In the genomic region with DNA sequence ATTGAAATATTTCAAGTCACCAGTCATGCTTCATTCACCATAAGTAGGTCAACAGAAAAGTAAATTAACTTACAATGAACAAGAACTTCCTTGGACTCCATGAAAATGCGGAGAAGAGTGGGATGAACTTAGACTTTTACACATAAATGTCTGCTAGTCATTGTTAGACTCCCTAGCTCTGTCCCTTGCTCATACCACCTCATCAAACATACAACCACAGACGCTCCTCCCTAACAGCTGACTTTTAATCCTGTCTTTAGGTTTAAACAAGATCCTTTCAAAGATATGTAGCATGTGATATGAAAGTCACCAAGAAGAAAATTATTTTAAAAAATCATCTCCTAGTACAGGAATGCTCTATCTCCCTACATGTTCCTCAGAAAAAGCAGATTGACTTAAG, we compare ENCODE assay signal across 32 cellular contexts.
"Had no signal": no experiment of that assay in that cellular context is flagged by ENCODE, and none has a peak within 500 bp of the region (broad histone marks: within the 10 kb centered on the region; RNA-seq: fewer than 3 reads in every experiment).

No MANE protein-coding gene starts in this region.

- H3K4me3 Mint-ChIP-seq: activated CD4-positive, alpha-beta memory T cell treated with anti-CD3 and anti-CD28 coated beads, Interleukin-2, amount 10 ng/mL, durations not matched to agents 7 days and 5 days; activated CD4-positive, alpha-beta T cell treated with anti-CD3 and anti-CD28 coated beads for 36 hours; activated CD4-positive, alpha-beta T cell treated with anti-CD3 and anti-CD28 coated beads, Interleukin-2, amount 10 ng/mL, durations not matched to agents 24 days and 14 days; activated naive CD4-positive, alpha-beta T cell treated with anti-CD3 and anti-CD28 coated beads, Interleukin-2, amount 10 ng/mL, durations not matched to agents 7 days and 5 days; activated naive CD8-positive, alpha-beta T cell treated with anti-CD3 and anti-CD28 coated beads, Interleukin-2, amount 10 ng/mL, durations not matched to agents 7 days and 5 days; activated T-cell treated with anti-CD3 and anti-CD28 coated beads, Interleukin-2, amount 50 U/mL, for 24 hours; activated T-cell treated with anti-CD3 and anti-CD28 coated beads, Interleukin-2, amount 50 U/mL, for 72 hours; endodermal cell; T-helper 17 cell; T-helper 2 cell treated with Interferon-gamma antibody and Interleukin-4, amounts not matched to agents 5 μg/mL and 100 μg/mL, for 36 hours had no signal

- H3K4me3 ChIP-seq: ascending aorta, breast epithelium, cardiac muscle cell, colonic mucosa had no signal

- ATAC-seq: activated CD4-positive, alpha-beta T cell treated with anti-CD3 and anti-CD28 coated beads for 36 hours; activated naive CD4-positive, alpha-beta T cell treated with anti-CD3 and anti-CD28 coated beads, Interleukin-2, amount 50 U/mL, for 72 hours; activated T-cell treated with anti-CD3 and anti-CD28 coated beads, Interleukin-2, amount 50 U/mL, for 72 hours; esophagus mucosa; T-helper 17 cell had no signal

- H3K27me3 Mint-ChIP-seq: activated CD4-positive, alpha-beta memory T cell treated with anti-CD3 and anti-CD28 coated beads, Interleukin-2, amount 10 ng/mL, durations not matched to agents 7 days and 5 days; activated CD4-positive, alpha-beta T cell treated with anti-CD3 and anti-CD28 coated beads for 36 hours; activated CD4-positive, alpha-beta T cell treated with anti-CD3 and anti-CD28 coated beads, Interleukin-2, amount 10 ng/mL, durations not matched to agents 24 days and 14 days; activated naive CD4-positive, alpha-beta T cell treated with anti-CD3 and anti-CD28 coated beads, Interleukin-2, amount 10 ng/mL, durations not matched to agents 7 days and 5 days; activated naive CD8-positive, alpha-beta T cell treated with anti-CD3 and anti-CD28 coated beads, Interleukin-2, amount 10 ng/mL, durations not matched to agents 7 days and 5 days; activated T-cell treated with anti-CD3 and anti-CD28 coated beads, Interleukin-2, amount 50 U/mL, for 24 hours; brain; T-helper 17 cell had no signal

- H3K36me3 ChIP-seq: ascending aorta, breast epithelium, cardiac muscle cell, colonic mucosa, WERI-Rb-1 had no signal

- H3K9me3 Mint-ChIP-seq: activated CD4-positive, alpha-beta T cell treated with anti-CD3 and anti-CD28 coated beads, Interleukin-2, amount 10 ng/mL, durations not matched to agents 24 days and 14 days had no signal

- FAIRE-seq: frontal cortex had no signal

- H3K27ac Mint-ChIP-seq: activated CD4-positive, alpha-beta memory T cell treated with anti-CD3 and anti-CD28 coated beads, Interleukin-2, amount 10 ng/mL, durations not matched to agents 7 days and 5 days; activated CD4-positive, alpha-beta T cell treated with anti-CD3 and anti-CD28 coated beads for 36 hours; activated CD4-positive, alpha-beta T cell treated with anti-CD3 and anti-CD28 coated beads, Interleukin-2, amount 10 ng/mL, durations not matched to agents 24 days and 14 days; activated naive CD4-positive, alpha-beta T cell treated with anti-CD3 and anti-CD28 coated beads, Interleukin-2, amount 10 ng/mL, durations not matched to agents 7 days and 5 days; activated naive CD4-positive, alpha-beta T cell treated with anti-CD3 and anti-CD28 coated beads, Interleukin-2, amount 50 U/mL, for 72 hours; activated naive CD8-positive, alpha-beta T cell treated with anti-CD3 and anti-CD28 coated beads, Interleukin-2, amount 10 ng/mL, durations not matched to agents 7 days and 5 days; activated T-cell treated with anti-CD3 and anti-CD28 coated beads, Interleukin-2, amount 50 U/mL, for 24 hours; activated T-cell treated with anti-CD3 and anti-CD28 coated beads, Interleukin-2, amount 50 U/mL, for 72 hours; endodermal cell; T-helper 17 cell; T-helper 2 cell treated with Interferon-gamma antibody and Interleukin-4, amounts not matched to agents 5 μg/mL and 100 μg/mL, for 36 hours had no signal

- H3K4me1 ChIP-seq: ascending aorta, breast epithelium, colonic mucosa had no signal

- H3K27me3 ChIP-seq: ascending aorta, breast epithelium, cardiac muscle cell, colonic mucosa had no signal

- H3K9me3 ChIP-seq: breast epithelium, colonic mucosa had no signal

- H3K27ac ChIP-seq: ascending aorta, breast epithelium, cardiac muscle cell, colonic mucosa, WERI-Rb-1 had no signal

- DNase-seq: activated CD4-positive, alpha-beta memory T cell treated with anti-CD3 and anti-CD28 coated beads, Interleukin-2, amount 10 ng/mL, durations not matched to agents 7 days and 5 days; activated CD4-positive, alpha-beta T cell treated with anti-CD3 and anti-CD28 coated beads for 36 hours; activated CD4-positive, alpha-beta T cell treated with anti-CD3 and anti-CD28 coated beads, Interleukin-2, amount 10 ng/mL, durations not matched to agents 24 days and 14 days; activated CD4-positive, alpha-beta T cell treated with anti-CD3 and anti-CD28 coated beads, Interleukin-2, amount 50 U/mL, for 4 hours; activated CD4-positive, CD25-positive, alpha-beta regulatory T cell; activated CD4-positive, CD25-positive, alpha-beta regulatory T cell treated with anti-CD3 and anti-CD28 coated beads, Interleukin-2, amount 50 U/mL, for 72 hours; activated CD8-positive, alpha-beta memory T cell treated with anti-CD3 and anti-CD28 coated beads, Interleukin-2, amount 50 U/mL, for 48 hours; activated gamma-delta T cell; activated naive CD4-positive, alpha-beta T cell; activated naive CD4-positive, alpha-beta T cell treated with anti-CD3 and anti-CD28 coated beads, Interleukin-2, amount 10 ng/mL, durations not matched to agents 7 days and 5 days; activated naive CD8-positive, alpha-beta T cell treated with anti-CD3 and anti-CD28 coated beads, Interleukin-2, amount 10 ng/mL, durations not matched to agents 7 days and 5 days; activated T-cell treated with anti-CD3 and anti-CD28 coated beads for 4 hours; activated T-cell treated with anti-CD3 and anti-CD28 coated beads, Interleukin-2, amount 50 U/mL, for 24 hours; activated T-cell treated with anti-CD3 and anti-CD28 coated beads, Interleukin-2, amount 50 U/mL, for 72 hours; central memory CD4-positive, alpha-beta T cell; cerebellar nuclear complex; colonic mucosa; effector memory CD4-positive, alpha-beta T cell; endodermal cell; foreskin fibroblast; T-helper 1 cell; T-helper 17 cell; T1000; WERI-Rb-1 had no signal

- H3K36me3 Mint-ChIP-seq: activated naive CD4-positive, alpha-beta T cell treated with anti-CD3 and anti-CD28 coated beads, Interleukin-2, amount 10 ng/mL, durations not matched to agents 7 days and 5 days; activated naive CD4-positive, alpha-beta T cell treated with anti-CD3 and anti-CD28 coated beads, Interleukin-2, amount 50 U/mL, for 72 hours; activated naive CD8-positive, alpha-beta T cell treated with anti-CD3 and anti-CD28 coated beads, Interleukin-2, amount 10 ng/mL, durations not matched to agents 7 days and 5 days; brain had no signal

- H3K4me1 Mint-ChIP-seq: activated CD4-positive, alpha-beta memory T cell treated with anti-CD3 and anti-CD28 coated beads, Interleukin-2, amount 10 ng/mL, durations not matched to agents 7 days and 5 days; activated CD4-positive, alpha-beta T cell treated with anti-CD3 and anti-CD28 coated beads for 36 hours; activated CD4-positive, alpha-beta T cell treated with anti-CD3 and anti-CD28 coated beads, Interleukin-2, amount 10 ng/mL, durations not matched to agents 24 days and 14 days; activated naive CD4-positive, alpha-beta T cell treated with anti-CD3 and anti-CD28 coated beads, Interleukin-2, amount 10 ng/mL, durations not matched to agents 7 days and 5 days; activated naive CD8-positive, alpha-beta T cell treated with anti-CD3 and anti-CD28 coated beads, Interleukin-2, amount 10 ng/mL, durations not matched to agents 7 days and 5 days; brain; endodermal cell; T-helper 17 cell had no signal
